In the genomic region with DNA sequence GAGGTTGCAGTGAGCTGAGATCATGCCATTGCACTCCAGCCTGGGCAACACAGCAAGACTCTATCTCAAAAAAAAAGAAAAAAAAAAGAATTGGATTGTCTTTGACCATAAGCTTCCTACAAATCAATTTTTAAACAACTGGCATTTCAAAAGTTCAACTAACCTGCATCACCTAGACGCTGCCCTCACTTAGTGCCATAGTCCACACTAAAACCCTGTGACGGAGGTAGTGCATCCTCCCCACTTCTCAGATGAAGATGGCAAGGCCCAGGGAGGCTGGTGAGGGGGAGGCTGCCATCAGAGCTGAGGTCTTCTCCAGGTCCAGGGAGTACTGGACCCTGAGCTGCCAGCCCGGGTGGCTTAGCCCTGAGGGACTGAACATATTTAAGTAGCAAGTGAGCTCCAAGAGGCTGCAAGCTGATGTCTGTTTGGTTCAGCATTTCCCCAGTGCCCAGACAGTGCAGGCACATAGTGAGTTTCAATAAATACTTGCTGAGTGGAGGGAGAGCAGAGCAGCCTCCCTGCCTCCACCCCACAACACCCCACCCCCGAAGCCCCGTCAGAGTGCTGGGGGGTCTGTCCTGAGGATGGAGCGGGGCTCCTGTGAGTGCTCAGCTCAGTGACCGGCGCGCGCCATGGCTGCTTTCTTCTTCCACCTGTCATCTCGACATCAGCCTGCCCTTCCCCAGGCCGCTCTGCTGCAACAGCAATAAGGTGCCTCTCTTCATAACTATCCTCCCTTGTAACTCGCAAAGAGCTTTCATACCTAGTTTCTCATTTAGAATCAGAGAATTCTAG, we compare ENCODE assay signal across 24 cellular contexts. TPM values are rescaled to one million over a fixed set of nuclear protein-coding genes. Genes with fewer than 3 reads are reported as not detected.
DNase-seq lines count a peak whose midpoint lies in the region; ATAC-seq and TF ChIP-seq lines count a peak whose summit lies in the region.
"Had no signal": no experiment of that assay in that cellular context is flagged by ENCODE, and none has a peak within 500 bp of the region (broad histone marks: within the 10 kb centered on the region; RNA-seq: fewer than 3 reads in every experiment).

No MANE protein-coding gene starts in this region.

- H3K9me3 ChIP-seq in AG04450 (ENCODE audit: control insufficient read depth, insufficient read depth, low read length), result peaks cover 7% of the 10 kb centered on the region; the same call in 1 of the 2 replicates
- H3K9me3 ChIP-seq: HAP-1 had no signal

- ATAC-seq in left lobe of liver (peak; percentile 45), HG02981 (IDR thresholded peaks at IDR 0.05; ENCODE audit: unreplicated experiment) (no peak), GM18519 (IDR thresholded peaks at IDR 0.05; ENCODE audit: low FRiP score, unreplicated experiment) (no peak)
- ATAC-seq: activated CD4-positive, alpha-beta T cell treated with anti-CD3 and anti-CD28 coated beads for 36 hours; activated T-cell treated with anti-CD3 and anti-CD28 coated beads, Interleukin-2, amount 50 U/mL, for 72 hours; stimulated activated naive CD8-positive, alpha-beta T cell treated with anti-CD3 and anti-CD28 coated beads, Interleukin-15, Interleukin-2, amounts not matched to agents 100 U/mL and 50 U/mL, for 24 hours had no signal

- no peak overlapping the region for H3K4me3 ChIP-seq in AG04450 (ENCODE audit: low read depth, low read length)
- H3K4me3 ChIP-seq: HAP-1, mucosa of descending colon, SJCRH30, tibial artery had no signal

- no peaks in the 10 kb centered on the region for H3K27me3 ChIP-seq in AG04450 (ENCODE audit: control insufficient read depth, insufficient read depth, low read length)
- H3K27me3 ChIP-seq: SJCRH30, tibial artery had no signal

- TF ChIP-seq CTCF in AG04450 (IDR thresholded peaks at IDR 0.05; ENCODE audit: low read depth, low read length) (no peak), RWPE1 (conservative IDR thresholded peaks at IDR 0.05; ENCODE audit: low read depth) (no peak)

- CTCF ChIA-PET in AG04450 (lab: Charles Lee), result interaction anchor here (1.2 kb wide), 1 partner anchor 195 kb away, joined by 3 read pairs; no protein-coding TSS in a partner anchor
- CTCF ChIA-PET in RWPE1 (lab: Yijun Ruan, JAX), result no interaction called here

- POLR2A ChIA-PET in AG04450 (lab: Yijun Ruan, JAX), result interaction anchor here (0.6 to 1.1 kb wide), 2 partner anchors 13 to 22 kb away, joined by 3 read pairs; no protein-coding TSS in a partner anchor
- POLR2A ChIA-PET in RWPE1 (lab: Yijun Ruan, JAX; ENCODE audit: low non-redundant PET), result no interaction called here

- intact Hi-C loops in posterior vena cava (cut with DNase I), result no loop called here

- no peak for DNase-seq in AG04450 (ENCODE audit: low read depth, low spot score)
- DNase-seq in RWPE1 (ENCODE audit: low spot score), result no peak
- no peak for DNase-seq in left lobe of liver (ENCODE audit: low spot score)
- peak; percentile 46 for DNase-seq in posterior vena cava (ENCODE audit: low spot score)
- no peak for DNase-seq in cerebellar nuclear complex (lab: John Stamatoyannopoulos, UW)
- no peak for DNase-seq in stimulated activated CD4-positive, alpha-beta T cell treated with anti-CD3 and anti-CD28 coated beads, Interleukin-2, amount 100 ng/mL, for 24 hours
- DNase-seq: activated CD4-positive, alpha-beta T cell treated with anti-CD3 and anti-CD28 coated beads for 36 hours; activated naive CD4-positive, alpha-beta T cell treated with anti-CD3 and anti-CD28 coated beads for 36 hours; activated T-cell treated with anti-CD3 and anti-CD28 coated beads, Interleukin-2, amount 50 U/mL, for 72 hours; amygdala; left ventricle myocardium superior; NCI-H187 treated with DMSO at 0.1 percent for 48 hours; NCI-H226; NCI-H748 treated with DMSO at 0.1 percent for 48 hours; SJCRH30; stimulated activated CD4-positive, alpha-beta T cell treated with anti-CD3 and anti-CD28 coated beads, Interleukin-4, amount 100 ng/mL, for 24 hours; stimulated activated naive CD8-positive, alpha-beta T cell treated with anti-CD3 and anti-CD28 coated beads, Interleukin-15, Interleukin-2, amounts not matched to agents 100 U/mL and 50 U/mL, for 24 hours; tibial artery had no signal

- peak overlapping the region; percentile 90 for H3K27ac ChIP-seq in AG04450 (ENCODE audit: low read depth, low read length)
- H3K27ac ChIP-seq in RWPE1, result peak overlapping the region; percentile 91
- H3K27ac ChIP-seq: C4-2B, KMS-11 had no signal

RNA-seq across cellular contexts. Expression of a gene that starts 52.8 kb away (rescaled TPM):
- polyA plus RNA-seq in AG04450 (2011; rRNA removed), result 49.1 and 51.5 TPM in 2 replicates
- polyA minus RNA-seq in AG04450 (2011; rRNA and poly(A)+ RNA removed), result 67.4 and 85.4 TPM in 2 replicates
- total RNA-seq in left lobe of liver, result 139 TPM
- total RNA-seq in posterior vena cava, result 100 to 1,000 TPM; 107 to 216 TPM
